In the genomic region with DNA sequence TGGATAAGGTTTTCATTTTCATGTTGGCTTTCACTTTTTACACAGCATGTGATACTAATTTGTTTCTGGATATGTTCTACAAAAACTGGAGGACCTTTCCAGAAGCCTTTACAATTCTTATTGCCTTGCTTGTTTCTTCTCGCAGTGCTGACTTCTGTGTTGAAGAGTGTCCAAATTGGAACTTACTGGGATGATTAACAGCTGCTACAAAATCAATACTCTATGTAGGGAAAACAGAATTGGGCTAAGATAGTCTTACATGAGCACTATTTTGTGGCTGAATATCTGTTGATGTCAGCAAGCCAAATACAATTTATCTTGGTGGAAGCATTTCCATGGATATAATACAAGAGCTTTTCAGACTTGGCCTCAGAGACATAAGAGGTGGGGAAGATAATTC, we compare ENCODE assay signal across 15 cellular contexts.
"Had no signal": no experiment of that assay in that cellular context is flagged by ENCODE, and none has a peak within 500 bp of the region (broad histone marks: within the 10 kb centered on the region; RNA-seq: fewer than 3 reads in every experiment).

No MANE protein-coding gene starts in this region.

- ATAC-seq: esophagus mucosa, gastroesophageal sphincter, lower lobe of right lung, natural killer cell had no signal

- H3K4me3 ChIP-seq: gastroesophageal sphincter, left ventricle myocardium inferior, lower lobe of right lung, right atrium auricular region, uterus had no signal

- H3K9me3 ChIP-seq: gastroesophageal sphincter, left ventricle myocardium inferior, lower lobe of right lung, right atrium auricular region, uterus had no signal

- H3K36me3 ChIP-seq: gastroesophageal sphincter, left ventricle myocardium inferior, lower lobe of right lung, right atrium auricular region, uterus had no signal

- H3K4me1 ChIP-seq: gastroesophageal sphincter, left ventricle myocardium inferior, lower lobe of right lung, right atrium auricular region, uterus had no signal

- H3K27ac ChIP-seq: gastroesophageal sphincter, left ventricle myocardium inferior, lower lobe of right lung, right atrium auricular region, uterus had no signal

- H3K27me3 ChIP-seq: gastroesophageal sphincter, right atrium auricular region, uterus had no signal

- DNase-seq: effector memory CD4-positive, alpha-beta T cell; foreskin fibroblast; immature natural killer cell; left ventricle myocardium inferior; lower lobe of right lung; natural killer cell; small intestine; stimulated activated CD4-positive, alpha-beta T cell treated with anti-CD3 and anti-CD28 coated beads, Interleukin-12 subunit alpha, Interleukin-12 subunit beta, amount 100 ng/mL, for 4 hours; stimulated activated CD4-positive, alpha-beta T cell treated with anti-CD3 and anti-CD28 coated beads, Interleukin-2, amount 100 ng/mL, for 48 hours; stimulated activated naive CD4-positive, alpha-beta T cell treated with Interleukin-2 at 50 U/mL for 16 hours; trophoblast cell; uterus had no signal
